ENCODE assay signal across 1 cellular context in genomic region chr6:148342146-148343027, GRCh38.
TF ChIP-seq lines count a peak whose summit lies in the region.

SASH1 (plus strand) TSS chr6:148342838; CDS start chr6:148343068, 230 bp downstream.

TF ChIP-seq in WTC11, 78 proteins besides CTCF, POLR2A, EP300 and RAD21 (continued from another document):
- TF ChIP-seq FOXP1 (CRISPR knock-in tag; IDR thresholded peaks at IDR 0.05; ENCODE audit: borderline replicate concordance) (0 out of 2 replicates have a peak, but pooled peaks have one; percentile 20), JUN (CRISPR knock-in tag; IDR thresholded peaks at IDR 0.05) (no peak), ZNF671 (CRISPR knock-in tag; IDR thresholded peaks at IDR 0.05) (0 out of 2 replicates have a peak, but pooled peaks have one; percentile 37), HMGXB4 (CRISPR knock-in tag; IDR thresholded peaks at IDR 0.05) (no peak), IRF2 (CRISPR knock-in tag; IDR thresholded peaks at IDR 0.05; ENCODE audit: borderline replicate concordance, low read depth) (no peak), SP1 (CRISPR knock-in tag; conservative IDR thresholded peaks at IDR 0.05) (0 out of 2 replicates have a peak, but pooled peaks have one; percentile 10)
- TF ChIP-seq, protein P1, sequence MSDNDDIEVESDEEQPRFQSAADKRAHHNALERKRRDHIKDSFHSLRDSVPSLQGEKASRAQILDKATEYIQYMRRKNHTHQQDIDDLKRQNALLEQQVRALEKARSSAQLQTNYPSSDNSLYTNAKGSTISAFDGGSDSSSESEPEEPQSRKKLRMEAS (CRISPR knock-in tag; IDR thresholded peaks at IDR 0.05) = peak; percentile 50
TF ChIP-seq in WTC11: peak in this region for 9.
